In genomic region chr2:173630425-173631122, GRCh38 we compare ENCODE assay signal across 2 cellular contexts.
TF ChIP-seq lines count a peak whose summit lies in the region.

No MANE protein-coding gene starts in this region.

TF ChIP-seq in SK-N-SH, 30 proteins besides CTCF, POLR2A, EP300 and RAD21 (continued from another document):
- TF ChIP-seq, protein P1, sequence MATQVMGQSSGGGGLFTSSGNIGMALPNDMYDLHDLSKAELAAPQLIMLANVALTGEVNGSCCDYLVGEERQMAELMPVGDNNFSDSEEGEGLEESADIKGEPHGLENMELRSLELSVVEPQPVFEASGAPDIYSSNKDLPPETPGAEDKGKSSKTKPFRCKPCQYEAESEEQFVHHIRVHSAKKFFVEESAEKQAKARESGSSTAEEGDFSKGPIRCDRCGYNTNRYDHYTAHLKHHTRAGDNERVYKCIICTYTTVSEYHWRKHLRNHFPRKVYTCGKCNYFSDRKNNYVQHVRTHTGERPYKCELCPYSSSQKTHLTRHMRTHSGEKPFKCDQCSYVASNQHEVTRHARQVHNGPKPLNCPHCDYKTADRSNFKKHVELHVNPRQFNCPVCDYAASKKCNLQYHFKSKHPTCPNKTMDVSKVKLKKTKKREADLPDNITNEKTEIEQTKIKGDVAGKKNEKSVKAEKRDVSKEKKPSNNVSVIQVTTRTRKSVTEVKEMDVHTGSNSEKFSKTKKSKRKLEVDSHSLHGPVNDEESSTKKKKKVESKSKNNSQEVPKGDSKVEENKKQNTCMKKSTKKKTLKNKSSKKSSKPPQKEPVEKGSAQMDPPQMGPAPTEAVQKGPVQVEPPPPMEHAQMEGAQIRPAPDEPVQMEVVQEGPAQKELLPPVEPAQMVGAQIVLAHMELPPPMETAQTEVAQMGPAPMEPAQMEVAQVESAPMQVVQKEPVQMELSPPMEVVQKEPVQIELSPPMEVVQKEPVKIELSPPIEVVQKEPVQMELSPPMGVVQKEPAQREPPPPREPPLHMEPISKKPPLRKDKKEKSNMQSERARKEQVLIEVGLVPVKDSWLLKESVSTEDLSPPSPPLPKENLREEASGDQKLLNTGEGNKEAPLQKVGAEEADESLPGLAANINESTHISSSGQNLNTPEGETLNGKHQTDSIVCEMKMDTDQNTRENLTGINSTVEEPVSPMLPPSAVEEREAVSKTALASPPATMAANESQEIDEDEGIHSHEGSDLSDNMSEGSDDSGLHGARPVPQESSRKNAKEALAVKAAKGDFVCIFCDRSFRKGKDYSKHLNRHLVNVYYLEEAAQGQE (IDR thresholded peaks at IDR 0.05; ENCODE audit: low read depth, low read length), result no peak
- TF ChIP-seq JUND (IDR thresholded peaks at IDR 0.05), result no peak
- TF ChIP-seq TCF12 (IDR thresholded peaks at IDR 0.05), result no peak
- no peak for TF ChIP-seq TAF1 (IDR thresholded peaks at IDR 0.05; ENCODE audit: borderline replicate concordance, low read depth, low read length)
- TF ChIP-seq RFX5 (IDR thresholded peaks at IDR 0.05; ENCODE audit: low read length), result no peak

TF ChIP-seq in SK-N-SH treated with all-trans-retinoic acid at 6 μM for 48 hours, 23 proteins besides CTCF, POLR2A, EP300 and RAD21 (continued from another document):
- TF ChIP-seq PATZ1 (CRISPR knock-in tag; IDR thresholded peaks at IDR 0.05; ENCODE audit: borderline replicate concordance) (no peak), ESRRG (CRISPR knock-in tag; IDR thresholded peaks at IDR 0.05) (no peak), ZFP30 (CRISPR knock-in tag; IDR thresholded peaks at IDR 0.05) (no peak), RARB (CRISPR knock-in tag; IDR thresholded peaks at IDR 0.05) (no peak), ZNF70 (CRISPR knock-in tag; IDR thresholded peaks at IDR 0.05) (no peak), ZNF565 (CRISPR knock-in tag; conservative IDR thresholded peaks at IDR 0.05; ENCODE audit: low read depth) (no peak), TCF4 (CRISPR knock-in tag; IDR thresholded peaks at IDR 0.05; ENCODE audit: borderline replicate concordance) (no peak), GLIS3 (CRISPR knock-in tag; IDR thresholded peaks at IDR 0.05) (no peak), ZFP3 (CRISPR knock-in tag; IDR thresholded peaks at IDR 0.05) (no peak), OSR1 (CRISPR knock-in tag; IDR thresholded peaks at IDR 0.05) (no peak), TOX (CRISPR knock-in tag; IDR thresholded peaks at IDR 0.05; ENCODE audit: borderline replicate concordance) (no peak), CSDC2 (CRISPR knock-in tag; IDR thresholded peaks at IDR 0.05) (no peak)
